In genomic region chr20:53642196-53643030, GRCh38 we compare ENCODE assay signal across 8 cellular contexts. TPM values are rescaled to one million over a fixed set of nuclear protein-coding genes. Genes with fewer than 3 reads are reported as not detected.
A peak's percentile ranks its signal among the peaks of the same experiment; 100 is the strongest.
DNase-seq lines count a peak whose midpoint lies in the region; ATAC-seq and TF ChIP-seq lines count a peak whose summit lies in the region.

No MANE protein-coding gene starts in this region.

- POLR2A ChIA-PET in CD4-positive, alpha-beta T cell (lab: Charles Lee) = interaction anchor here (0.7 to 3.5 kb wide), 29 partner anchors 10 to 273 kb away, joined by 3 to 61 read pairs (median 6); partner anchors contain the start of gene ZNF217

- peak overlapping the region; percentile 93 for H3K27ac Mint-ChIP-seq in CD4-positive, alpha-beta T cell

- H3K27me3 Mint-ChIP-seq in CD4-positive, alpha-beta T cell = no peaks in the 10 kb centered on the region

- H3K36me3 Mint-ChIP-seq in CD4-positive, alpha-beta T cell (ENCODE audit: low read depth) = no peaks in the 10 kb centered on the region

- H3K4me1 ChIP-seq in transverse colon = peaks cover 16 to 38% (median 25%) of the 10 kb centered on the region in 4 donors

- peaks cover 53% of the 10 kb centered on the region for H3K4me1 Mint-ChIP-seq in CD4-positive, alpha-beta T cell (ENCODE audit: low read depth)

- intact Hi-C loops in CD4-positive, alpha-beta T cell (cut with DNase I, micrococcal nuclease) = loop anchor here in 1 of 2 experiments (1.0 to 5.0 kb wide), 6 partner anchors 18 to 230 kb away; no protein-coding TSS in a partner anchor
- intact Hi-C loops in transverse colon (cut with DNase I; ENCODE audit: low total_unique reads) = no loop called here

- in situ Hi-C loops in transverse colon (cut with MboI; ENCODE audit: low pct_ligation_motif_present in 1 of 4, low pct_unique_long_range_greater_than_20kb in 1 of 4, low sequenced_read_pairs in 3 of 4) = no loop called here

- H3K9me3 Mint-ChIP-seq in CD4-positive, alpha-beta T cell = no peaks in the 10 kb centered on the region

- CTCF ChIA-PET in CD4-positive, alpha-beta T cell (lab: Charles Lee) = interaction anchor here (0.5 to 1.6 kb wide), 14 partner anchors 9 to 289 kb away, joined by 3 to 10 read pairs (median 4); no protein-coding TSS in a partner anchor

- H3K4me3 Mint-ChIP-seq in CD4-positive, alpha-beta T cell = peak overlapping the region; percentile 84

- TF ChIP-seq CTCF in CD4-positive, alpha-beta T cell (IDR thresholded peaks at IDR 0.05) = no peak
- peak in 2 of 5 experiments; percentile 46 to 47 for TF ChIP-seq CTCF in transverse colon (IDR thresholded peaks at IDR 0.05)

- 10 to 43% methylated on average over 4 to 17 of the region's 17 CpGs for WGBS in transverse colon (ENCODE audit: low coverage in 1 of 2), 2 donors

- no peaks in the 10 kb centered on the region for H3K36me3 ChIP-seq in transverse colon

- no peak for TF ChIP-seq POLR2A in transverse colon (IDR thresholded peaks at IDR 0.05)

- H3K9me3 ChIP-seq in CD4-positive, alpha-beta T cell (ENCODE audit: control insufficient read depth, low read length) = no peaks in the 10 kb centered on the region
- no peaks in the 10 kb centered on the region for H3K9me3 ChIP-seq in transverse colon

- peak overlapping the region; percentile 85 for H3K27ac ChIP-seq in CD4-positive, alpha-beta T cell (ENCODE audit: low read depth, low read length)
- peak overlapping the region; percentile 85 to 90 (median 89) for H3K27ac ChIP-seq in transverse colon

- DNase-seq in CD4-positive, alpha-beta T cell = peak in 8 of 10 experiments; percentile 20 to 46 (median 33)
- peak; percentile 85 for DNase-seq in HT1080 (ENCODE audit: low read depth)
- peak in 3 of 5 experiments; percentile 21 to 75 (median 33) for DNase-seq in T-helper 2 cell
- DNase-seq in central memory CD4-positive, alpha-beta T cell = peak; percentile 52
- DNase-seq in lung microvascular endothelial cell (ENCODE audit: low read depth in 2 of 2) = peak; percentile 64 to 85
- peak; percentile 66 for DNase-seq in transverse colon
- no peak for DNase-seq in NCI-H345 treated with DMSO at 0.1 percent for 48 hours (lab: John Stamatoyannopoulos, UW; ENCODE audit: unreplicated experiment)

- ATAC-seq in CD4-positive, alpha-beta T cell (ENCODE audit: poor library complexity) = peak; percentile 72
- ATAC-seq in GM21360 (IDR thresholded peaks at IDR 0.05; ENCODE audit: unreplicated experiment) = peak; percentile 65

- no peaks in the 10 kb centered on the region for H3K27me3 ChIP-seq in CD4-positive, alpha-beta T cell (ENCODE audit: control insufficient read depth, insufficient read depth, low read length)
- no peaks in the 10 kb centered on the region for H3K27me3 ChIP-seq in transverse colon

- no peak for TF ChIP-seq EP300 in transverse colon (IDR thresholded peaks at IDR 0.05; ENCODE audit: low read depth)

- H3K4me3 ChIP-seq in transverse colon = peak overlapping the region in 1 of 4 donors; percentile 25

RNA-seq across cellular contexts. Expression of gene ZNF217, which starts 48.8 kb away (rescaled TPM):
- 10 to 100 TPM; 83.5 to 87.4 TPM for total RNA-seq in CD4-positive, alpha-beta T cell
- total RNA-seq in HT1080 (2014; rRNA removed; shearing (Covaris generic)) = 11.7 and 15.8 TPM in 2 replicates
- polyA plus RNA-seq in HT1080 (2015; cell fraction: cytosol; rRNA removed) = 24.2 and 31.5 TPM in 2 replicates
- 69.5 and 71.3 TPM in 2 replicates for polyA plus RNA-seq in HT1080 (2015; cell fraction: nucleus; rRNA removed)
- total RNA-seq in lung microvascular endothelial cell (8.3 and 9.7 TPM in 2 replicates), transverse colon (10 to 100 TPM; 28.9 to 82.6 (median 46.0) TPM)
